24 cellular contexts compared by ENCODE assay signal in the genomic region with DNA sequence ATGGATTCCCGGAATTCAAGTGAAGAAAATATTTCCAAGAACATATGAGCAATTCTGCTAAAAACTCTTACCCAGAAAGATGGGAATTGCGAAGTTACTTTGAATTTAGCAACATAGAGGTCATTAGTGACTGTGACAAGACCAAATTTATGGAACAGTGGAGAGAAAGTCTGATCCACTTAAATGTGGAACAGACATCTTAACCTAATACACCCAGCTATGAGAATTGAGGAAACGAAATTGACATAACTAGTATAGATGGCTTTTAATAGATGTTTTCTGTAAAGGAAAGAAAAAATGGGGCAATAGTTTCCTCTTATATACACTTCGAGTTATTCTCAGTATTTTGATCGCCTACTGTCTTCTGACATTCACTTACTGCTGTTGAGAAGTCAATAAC. TPM values are rescaled to one million over a fixed set of nuclear protein-coding genes. Genes with fewer than 3 reads are reported as not detected.
"Had no signal": no experiment of that assay in that cellular context is flagged by ENCODE, and none has a peak within 500 bp of the region (broad histone marks: within the 10 kb centered on the region; RNA-seq: fewer than 3 reads in every experiment).

No MANE protein-coding gene starts in this region.

- H3K27me3 ChIP-seq: breast epithelium, colonic mucosa had no signal

- DNase-seq: activated CD4-positive, alpha-beta T cell treated with anti-CD3 and anti-CD28 coated beads for 4 hours; activated CD4-positive, alpha-beta T cell treated with anti-CD3 and anti-CD28 coated beads, Interleukin-2, amount 50 U/mL, for 4 hours; activated CD8-positive, alpha-beta memory T cell treated with anti-CD3 and anti-CD28 coated beads, Interleukin-2, amount 50 U/mL, for 48 hours; activated CD8-positive, alpha-beta T cell treated with anti-CD3 and anti-CD28 coated beads, Interleukin-2, amount 10 ng/mL, durations not matched to agents 7 days and 5 days; activated T-cell treated with anti-CD3 and anti-CD28 coated beads, Interleukin-2, amount 50 U/mL, for 1 hour; aorta; caudate nucleus; colonic mucosa; KG1; NCI-H1105 treated with DMSO at 0.1 percent for 48 hours; NCI-H146; NCI-H187 treated with DMSO at 0.1 percent for 48 hours; NCI-H2081 treated with DMSO at 0.1 percent for 48 hours; NCI-H446; NCI-H524; PC-3; SHP77 treated with DMSO at 0.1 percent for 48 hours; T-cell; WERI-Rb-1 had no signal

- H3K36me3 ChIP-seq: breast epithelium, colonic mucosa, WERI-Rb-1 had no signal

- ATAC-seq: activated CD4-positive, CD25-positive, alpha-beta regulatory T cell treated with anti-CD3 and anti-CD28 coated beads, Interleukin-2, amount 50 U/mL, for 24 hours; activated CD8-positive, alpha-beta T cell treated with anti-CD3 and anti-CD28 coated beads, Interleukin-2, amount 10 ng/mL, durations not matched to agents 7 days and 5 days; PC-3; T-cell had no signal

- H3K9me3 ChIP-seq: breast epithelium, colonic mucosa had no signal

- H3K27ac ChIP-seq: breast epithelium, colonic mucosa, SK-N-MC, WERI-Rb-1 had no signal

- H3K4me1 ChIP-seq: breast epithelium, colonic mucosa had no signal

- H3K4me3 ChIP-seq: breast epithelium, colonic mucosa, SK-N-MC had no signal

RNA-seq across cellular contexts. Expression of a gene that starts 4.6 kb away (rescaled TPM):
- total RNA-seq: activated CD8-positive, alpha-beta T cell treated with anti-CD3 and anti-CD28 coated beads, Interleukin-2, amount 10 ng/mL, durations not matched to agents 7 days and 5 days; colonic mucosa; M059J; PC-3; T-cell; T-helper 2 cell treated with Interferon-gamma antibody and Interleukin-4, amounts not matched to agents 100 ng/mL and 5 ng/mL, for 36 hours had no signal
